In the genomic region with DNA sequence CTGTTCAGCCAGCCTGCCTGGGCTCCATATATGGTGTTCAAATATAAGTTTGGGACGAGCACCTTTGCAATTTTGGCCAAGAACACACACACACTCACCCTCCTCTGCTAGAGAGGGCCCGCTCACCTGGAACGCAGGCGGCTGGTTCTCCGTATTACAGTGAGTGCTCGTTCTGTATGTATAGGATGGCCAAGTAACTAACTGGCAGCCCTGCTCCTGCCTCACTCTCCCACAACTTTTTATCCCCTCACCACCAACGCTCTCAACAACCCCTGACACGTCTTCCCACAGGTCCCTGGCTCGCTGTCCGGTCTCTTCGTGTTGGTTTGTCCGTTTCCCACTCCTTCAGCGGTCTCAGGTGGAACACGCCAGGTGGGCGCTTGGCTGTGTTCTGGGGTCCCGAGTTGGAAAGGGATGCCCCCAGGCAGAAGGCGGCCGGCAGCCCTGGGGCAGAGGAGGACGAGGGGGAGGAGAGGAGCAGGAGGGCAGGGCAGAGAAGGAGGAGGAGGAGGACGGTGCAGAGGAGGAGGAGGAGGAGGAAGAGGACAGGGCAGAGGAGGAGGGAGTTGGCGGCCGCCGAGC, we compare ENCODE assay signal across 8 cellular contexts. TPM values are rescaled to one million over a fixed set of nuclear protein-coding genes. Genes with fewer than 3 reads are reported as not detected.
DNase-seq lines count a peak whose midpoint lies in the region; ATAC-seq and TF ChIP-seq lines count a peak whose summit lies in the region.

No MANE protein-coding gene starts in this region.

- H3K4me3 Mint-ChIP-seq in activated CD4-positive, alpha-beta T cell treated with anti-CD3 and anti-CD28 coated beads, Interleukin-2, amount 10 ng/mL, durations not matched to agents 7 days and 5 days, result peak overlapping the region; percentile 37
- H3K4me3 Mint-ChIP-seq in brain, result peak overlapping the region; percentile 81 to 91 (median 86)

- TF ChIP-seq EP300 in transverse colon (IDR thresholded peaks at IDR 0.05; ENCODE audit: low read depth), result no peak

- TF ChIP-seq CTCF in brain (conservative IDR thresholded peaks at IDR 0.05), result no peak
- no peak for TF ChIP-seq CTCF in lower leg skin (IDR thresholded peaks at IDR 0.05)
- TF ChIP-seq CTCF in transverse colon (IDR thresholded peaks at IDR 0.05), result no peak

- H3K4me1 Mint-ChIP-seq in activated CD4-positive, alpha-beta T cell treated with anti-CD3 and anti-CD28 coated beads, Interleukin-2, amount 10 ng/mL, durations not matched to agents 7 days and 5 days, result peaks cover 3% of the 10 kb centered on the region
- H3K4me1 Mint-ChIP-seq in brain, result peaks cover 17% of the 10 kb centered on the region

- intact Hi-C loops in lower leg skin (cut with DNase I; ENCODE audit: low total_unique reads) (no loop called here), transverse colon (cut with DNase I; ENCODE audit: low total_unique reads) (no loop called here)

- no peaks in the 10 kb centered on the region for H3K9me3 ChIP-seq in transverse colon

- no peak for DNase-seq in activated CD4-positive, alpha-beta T cell treated with anti-CD3 and anti-CD28 coated beads, Interleukin-2, amount 10 ng/mL, durations not matched to agents 7 days and 5 days
- no peak for DNase-seq in activated CD4-positive, alpha-beta T cell treated with anti-CD3 and anti-CD28 coated beads, Interleukin-2, amount 50 U/mL, for 4 hours
- DNase-seq in lower leg skin (ENCODE audit: low spot score in 2 of 2) (peak in 1 of 2 donors; percentile 84), transverse colon (no peak), SKM-1 (lab: John Stamatoyannopoulos, UW; ENCODE audit: unreplicated experiment) (no peak), NCI-H1417 (lab: John Stamatoyannopoulos, UW) (no peak)

- no peaks in the 10 kb centered on the region for H3K9me3 Mint-ChIP-seq in activated CD4-positive, alpha-beta T cell treated with anti-CD3 and anti-CD28 coated beads, Interleukin-2, amount 10 ng/mL, durations not matched to agents 7 days and 5 days
- H3K9me3 Mint-ChIP-seq in brain, result no peaks in the 10 kb centered on the region

- H3K4me3 ChIP-seq in lower leg skin (ENCODE audit: low read depth, poor library complexity, severe bottlenecking) (peak overlapping the region; percentile 69), transverse colon (peak overlapping the region; percentile 52 to 69 (median 64))

- H3K4me1 ChIP-seq in transverse colon, result peaks cover 0 to 10% (median 8%) of the 10 kb centered on the region in 4 donors

- peaks cover 63% of the 10 kb centered on the region for H3K27me3 Mint-ChIP-seq in activated CD4-positive, alpha-beta T cell treated with anti-CD3 and anti-CD28 coated beads, Interleukin-2, amount 10 ng/mL, durations not matched to agents 7 days and 5 days
- H3K27me3 Mint-ChIP-seq in brain, result peaks cover 38% of the 10 kb centered on the region

- 29 to 30% methylated on average over 23 of the region's 23 CpGs for WGBS in lower leg skin, 2 donors
- WGBS in transverse colon (ENCODE audit: low coverage in 1 of 2), 2 donors, result 24 to 41% methylated on average over 5 to 23 of the region's 23 CpGs

- peak overlapping the region; percentile 83 to 91 (median 90) for H3K27ac ChIP-seq in transverse colon

- peaks cover 1% of the 10 kb centered on the region for H3K36me3 Mint-ChIP-seq in activated CD4-positive, alpha-beta T cell treated with anti-CD3 and anti-CD28 coated beads, Interleukin-2, amount 10 ng/mL, durations not matched to agents 7 days and 5 days (ENCODE audit: low read depth)
- no peaks in the 10 kb centered on the region for H3K36me3 Mint-ChIP-seq in brain

- POLR2A ChIA-PET in activated CD4-positive, alpha-beta T cell treated with anti-CD3 and anti-CD28 coated beads, Interleukin-2, amount 10 ng/mL, durations not matched to agents 7 days and 5 days (lab: Charles Lee), result no interaction called here

- H3K27ac Mint-ChIP-seq in activated CD4-positive, alpha-beta T cell treated with anti-CD3 and anti-CD28 coated beads, Interleukin-2, amount 10 ng/mL, durations not matched to agents 7 days and 5 days, result no peak overlapping the region
- H3K27ac Mint-ChIP-seq in brain, result no peak overlapping the region

- no peak for TF ChIP-seq POLR2A in lower leg skin (IDR thresholded peaks at IDR 0.05)
- no peak for TF ChIP-seq POLR2A in transverse colon (IDR thresholded peaks at IDR 0.05)

- H3K36me3 ChIP-seq in transverse colon, result no peaks in the 10 kb centered on the region

- peaks cover 41% of the 10 kb centered on the region for H3K27me3 ChIP-seq in transverse colon

- no peak for ATAC-seq in GM21423 (IDR thresholded peaks at IDR 0.05; ENCODE audit: unreplicated experiment)

- CTCF ChIA-PET in activated CD4-positive, alpha-beta T cell treated with anti-CD3 and anti-CD28 coated beads, Interleukin-2, amount 10 ng/mL, durations not matched to agents 7 days and 5 days (lab: Charles Lee), result no interaction called here

- in situ Hi-C loops in transverse colon (cut with MboI; ENCODE audit: low pct_ligation_motif_present in 1 of 4, low pct_unique_long_range_greater_than_20kb in 1 of 4, low sequenced_read_pairs in 3 of 4), result no loop called here

RNA-seq across cellular contexts. Expression of gene MSRB3, which starts 0.4 kb away (rescaled TPM):
- not detected for total RNA-seq in activated CD4-positive, alpha-beta T cell treated with anti-CD3 and anti-CD28 coated beads, Interleukin-2, amount 10 ng/mL, durations not matched to agents 7 days and 5 days
- polyA plus RNA-seq in brain (ENCODE audit: insufficient read depth, low read depth, low replicate concordance), result 2.8 TPM
- 10 to 100 TPM in 1 of 4 donors, 1 to 10 TPM in 3; 6.1 to 16.6 (median 7.9) TPM for total RNA-seq in lower leg skin
- 10 to 100 TPM; 21.7 to 56.9 (median 26.4) TPM for total RNA-seq in transverse colon

Comparison
In these comparisons a context has a peak if more than half of its experiments do, and no peak if none do; other contexts are left out.
1. RNA of gene MSRB3, which starts 0.4 kb away (total RNA-seq): 21.7 to 56.9 TPM in transverse colon and 6.1 to 16.6 TPM in lower leg skin; not detected in activated CD4-positive, alpha-beta T cell treated with anti-CD3 and anti-CD28 coated beads, Interleukin-2, amount 10 ng/mL, durations not matched to agents 7 days and 5 days; every median in the first group is over 4 times any median in the second.